Comparison of ENCODE assay signal across 11 cellular contexts in the genomic region with DNA sequence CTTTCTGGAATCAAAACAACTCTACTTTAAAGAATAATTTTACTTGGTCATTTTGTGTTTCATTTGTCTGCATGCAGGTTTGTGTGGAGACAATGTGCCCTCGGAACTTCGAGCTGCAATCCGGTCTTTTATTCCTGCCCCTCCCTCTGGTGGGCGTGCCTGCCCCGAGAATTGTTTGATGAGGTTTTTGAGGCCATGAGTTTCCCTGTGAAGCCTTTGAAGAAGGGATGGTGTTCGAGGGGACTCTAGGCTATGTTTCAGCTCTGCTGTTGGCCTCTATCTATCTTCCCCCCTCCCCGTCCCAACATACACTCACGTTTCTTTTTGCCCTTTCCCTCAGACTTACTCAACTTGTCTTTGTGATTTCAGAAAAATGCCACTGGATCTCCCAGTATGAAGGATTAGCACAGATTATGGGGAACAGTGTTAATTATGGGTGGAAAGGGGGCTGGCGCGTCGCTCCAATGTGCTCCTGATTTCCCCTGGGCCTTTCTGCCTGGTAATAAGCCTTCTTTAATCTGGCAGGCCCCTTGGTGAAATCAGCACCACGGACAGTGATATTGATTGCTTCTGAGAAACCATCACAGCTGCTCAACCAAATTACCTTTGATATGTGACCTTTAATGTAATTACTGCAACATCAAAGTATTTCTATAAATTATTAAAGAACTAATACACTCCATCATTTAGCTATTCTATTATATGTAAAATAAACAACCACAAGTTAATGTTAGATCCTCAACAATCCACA.
DNase-seq lines count a peak whose midpoint lies in the region; ATAC-seq and TF ChIP-seq lines count a peak whose summit lies in the region.
"Had no signal": no experiment of that assay in that cellular context is flagged by ENCODE, and none has a peak within 500 bp of the region (broad histone marks: within the 10 kb centered on the region; RNA-seq: fewer than 3 reads in every experiment).

No MANE protein-coding gene starts in this region.

- H3K9ac ChIP-seq in GM23248 (no peak overlapping the region), MM.1S (ENCODE audit: low read length) (no peak overlapping the region)

- no peaks in the 10 kb centered on the region for H4K20me1 ChIP-seq in GM23248 (ENCODE audit: insufficient read depth)
- H4K20me1 ChIP-seq in MM.1S (ENCODE audit: insufficient read depth, low read length): no peaks in the 10 kb centered on the region

- H3K36me3 ChIP-seq in GM23248 (ENCODE audit: low read depth) (no peaks in the 10 kb centered on the region), MM.1S (replicated peaks; ENCODE audit: insufficient read depth, low read length) (no peaks in the 10 kb centered on the region), aorta (ENCODE audit: control insufficient read depth in 1 of 2, insufficient read depth in 2 of 2, low read length in 1 of 2) (no peaks in the 10 kb centered on the region)
- H3K36me3 ChIP-seq: tibial artery had no signal

- H3K9me3 ChIP-seq in GM23248 (ENCODE audit: low read depth): no peaks in the 10 kb centered on the region
- H3K9me3 ChIP-seq in MM.1S (replicated peaks; ENCODE audit: insufficient read depth, low read length): no peaks in the 10 kb centered on the region
- H3K9me3 ChIP-seq in aorta (ENCODE audit: control insufficient read depth, low read length): no peaks in the 10 kb centered on the region
- H3K9me3 ChIP-seq: mucosa of descending colon, tibial artery had no signal

- no peak overlapping the region for H2AFZ ChIP-seq in GM23248
- H2AFZ ChIP-seq in MM.1S (ENCODE audit: low read length): no peak overlapping the region

- H3K27me3 ChIP-seq in GM23248 (replicated peaks; ENCODE audit: insufficient read depth): peaks cover 40% of the 10 kb centered on the region
- H3K27me3 ChIP-seq in MM.1S (replicated peaks; ENCODE audit: insufficient read depth, low read length): no peaks in the 10 kb centered on the region
- H3K27me3 ChIP-seq in aorta (ENCODE audit: control insufficient read depth in 1 of 2, insufficient read depth in 2 of 2, low read length in 1 of 2): peaks cover 0 to 2% of the 10 kb centered on the region in 2 donors

- H3K4me2 ChIP-seq in GM23248 (ENCODE audit: unreplicated experiment) (no peak overlapping the region), MM.1S (ENCODE audit: low read depth, low read length) (no peak overlapping the region)

- DNase-seq in GM23248 (peak; percentile 43), MM.1S (peak; percentile 46), choroid plexus epithelial cell (ENCODE audit: low read depth) (peak; percentile 28), mucosa of gallbladder (ENCODE audit: low spot score) (peak; percentile 38), NCI-H2107 (lab: John Stamatoyannopoulos, UW) (no peak), aorta (no peak), T-helper 9 cell (no peak)
- DNase-seq: activated naive CD4-positive, alpha-beta T cell treated with anti-CD3 and anti-CD28 coated beads, Interleukin-2, amount 50 U/mL, for 16 hours; tibial artery had no signal

- TF ChIP-seq CTCF in MM.1S (IDR thresholded peaks at IDR 0.05; ENCODE audit: low read length) (no peak), choroid plexus epithelial cell (conservative IDR thresholded peaks at IDR 0.05; ENCODE audit: low read depth, low read length) (no peak)

- H3F3A ChIP-seq in GM23248 (ENCODE audit: insufficient read depth): no peaks in the 10 kb centered on the region
- H3F3A ChIP-seq in MM.1S (ENCODE audit: insufficient read depth, low read length): no peaks in the 10 kb centered on the region

- 33 to 35% methylated on average over 12 of the region's 12 CpGs for WGBS in GM23248 (ENCODE audit: low coverage in 1 of 2, low lambda C conversion rate in 2 of 2, missing lambda C conversion rate in 2 of 2), 2 experiments
- 23 to 28% methylated on average over 12 of the region's 12 CpGs for WGBS in aorta, 2 donors

- H3K4me3 ChIP-seq in GM23248 (no peak overlapping the region), MM.1S (ENCODE audit: low read length) (no peak overlapping the region), choroid plexus epithelial cell (ENCODE audit: low read depth, low read length) (no peak overlapping the region), aorta (ENCODE audit: low read length in 2 of 2) (no peak overlapping the region)
- H3K4me3 ChIP-seq: mucosa of descending colon, tibial artery had no signal

- intact Hi-C loops in aorta (cut with DNase I): no loop called here

- in situ Hi-C loops in GM23248 (cut with MboI): no loop called here

- H3K27ac ChIP-seq in GM23248: no peak overlapping the region
- no peak overlapping the region for H3K27ac ChIP-seq in MM.1S (ENCODE audit: low read length)
- no peak overlapping the region for H3K27ac ChIP-seq in aorta (ENCODE audit: low read depth in 1 of 2, low read length in 2 of 2)
- H3K27ac ChIP-seq: tibial artery had no signal

- H3K9me2 ChIP-seq in GM23248 (ENCODE audit: insufficient read depth) (no peaks in the 10 kb centered on the region), MM.1S (replicated peaks; ENCODE audit: insufficient read depth, low read length) (no peaks in the 10 kb centered on the region)

- no peak for ATAC-seq in GM18517 (IDR thresholded peaks at IDR 0.05; ENCODE audit: unreplicated experiment)
- ATAC-seq in aorta (ENCODE audit: low FRiP score): no peak
- ATAC-seq: mucosa of descending colon had no signal

- H3K79me2 ChIP-seq in GM23248 (ENCODE audit: insufficient read depth) (no peaks in the 10 kb centered on the region), MM.1S (ENCODE audit: low read length) (no peaks in the 10 kb centered on the region)

- H3K4me1 ChIP-seq in GM23248 (ENCODE audit: insufficient read depth) (no peaks in the 10 kb centered on the region), MM.1S (ENCODE audit: low read length) (no peaks in the 10 kb centered on the region), aorta (ENCODE audit: control insufficient read depth in 1 of 2, insufficient read depth in 2 of 2, low read length in 2 of 2) (no peaks in the 10 kb centered on the region)

Comparison
In these comparisons a context has a peak if more than half of its experiments do, and no peak if none do; other contexts are left out.
1. DNase-seq: peak in GM23248 (single experiment), MM.1S (single experiment), choroid plexus epithelial cell (single experiment) and mucosa of gallbladder (single experiment); none in NCI-H2107 (single experiment), aorta (0 of 2) and T-helper 9 cell (single experiment).